ENCODE assay signal across 27 cellular contexts in genomic region chr19:7632340-7633203, GRCh38. TPM values are rescaled to one million over a fixed set of nuclear protein-coding genes. Genes with fewer than 3 reads are reported as not detected.
DNase-seq lines count a peak whose midpoint lies in the region; ATAC-seq and TF ChIP-seq lines count a peak whose summit lies in the region.
"Had no signal": no experiment of that assay in that cellular context is flagged by ENCODE, and none has a peak within 500 bp of the region (broad histone marks: within the 10 kb centered on the region; RNA-seq: fewer than 3 reads in every experiment).

No MANE protein-coding gene starts in this region.

- H3K4me1 Mint-ChIP-seq in activated T-cell treated with anti-CD3 and anti-CD28 coated beads, Interleukin-2, amount 50 U/mL, for 72 hours (ENCODE audit: low read depth): peaks cover 50% of the 10 kb centered on the region
- H3K4me1 Mint-ChIP-seq in chondrocyte (ENCODE audit: low read depth): peaks cover 34% of the 10 kb centered on the region

- no peak overlapping the region for H3K4me3 Mint-ChIP-seq in activated T-cell treated with anti-CD3 and anti-CD28 coated beads, Interleukin-2, amount 50 U/mL, for 72 hours
- H3K4me3 Mint-ChIP-seq in chondrocyte (ENCODE audit: unreplicated experiment): no peak overlapping the region

- H2BK5ac ChIP-seq in trophoblast cell (ENCODE audit: low read depth, low read length, poor library complexity): no peak overlapping the region

- H3K79me1 ChIP-seq in trophoblast cell (ENCODE audit: low read length): peaks cover 8% of the 10 kb centered on the region

- no peak overlapping the region for H3K4me3 ChIP-seq in PC-9
- peak overlapping the region; percentile 30 for H3K4me3 ChIP-seq in trophoblast cell (ENCODE audit: low read depth, low read length)
- H3K4me3 ChIP-seq: A549; BLaER1 treated with 17β-estradiol and CSF1 and Interleukin-3, amounts not matched to agents 10 nM and 100 nM; MG63 had no signal

- BruUV-seq in PC-9 (replicated peaks; lab: Mats Ljungman, UMichigan): TSS peak; percentile 0

- no peak for DNase-seq in activated T-cell treated with anti-CD3 and anti-CD28 coated beads, Interleukin-2, amount 50 U/mL, for 72 hours
- DNase-seq in activated T-cell treated with anti-CD3 and anti-CD28 coated beads for 4 hours (no peak), PC-9 (no peak), chondrocyte (ENCODE audit: low spot score) (peak; percentile 93), trophoblast cell (no peak), RKO (ENCODE audit: low spot score) (no peak)
- DNase-seq: AML-193; CD4-positive, alpha-beta memory T cell; COR-L47; DMS53; HCEC 1CT; KG1; MG63; NCI-H2029 treated with DMSO at 0.1 percent for 48 hours; NCI-H446 treated with DMSO at 0.1 percent for 48 hours; NCI-H526; NK-92 treated with Interleukin-12 subunit alpha and Interleukin-12 subunit beta, amount 100 ng/mL, for 24 hours; SHP77 treated with DMSO at 0.1 percent for 48 hours had no signal

- 0 out of 2 replicates have a peak, but pooled peaks cover 3% of the 10 kb centered on the region for H4K20me1 ChIP-seq in PC-9 (ENCODE audit: insufficient read depth)

- H3K9me3 ChIP-seq in PC-9 (ENCODE audit: insufficient read depth, low read depth) (no peaks in the 10 kb centered on the region), trophoblast cell (ENCODE audit: insufficient read depth, low read depth, low read length) (peaks cover 7% of the 10 kb centered on the region)
- H3K9me3 ChIP-seq: A549; BLaER1 treated with 17β-estradiol and CSF1 and Interleukin-3, amounts not matched to agents 10 nM and 100 nM; MG63 had no signal

- H3K4me1 ChIP-seq in PC-9 (replicated peaks; ENCODE audit: insufficient read depth) (peaks cover 21% of the 10 kb centered on the region), trophoblast cell (ENCODE audit: control insufficient read depth in 1 of 2, insufficient read depth in 2 of 2, low read length in 2 of 2) (peaks cover 14 to 20% of the 10 kb centered on the region in 2 experiments)

- H3K36me3 ChIP-seq in PC-9 (ENCODE audit: low read depth) (no peaks in the 10 kb centered on the region), trophoblast cell (ENCODE audit: control insufficient read depth in 1 of 2, insufficient read depth in 2 of 2, low read length in 2 of 2) (peaks cover 10 to 17% of the 10 kb centered on the region in 2 experiments)

- intact Hi-C loops in PC-9 (cut with micrococcal nuclease; ENCODE audit: unreplicated experiment): no loop called here

- peak overlapping the region; percentile 48 for H3K27ac Mint-ChIP-seq in activated T-cell treated with anti-CD3 and anti-CD28 coated beads, Interleukin-2, amount 50 U/mL, for 72 hours
- no peak overlapping the region for H3K27ac Mint-ChIP-seq in chondrocyte (ENCODE audit: unreplicated experiment)

- no peaks in the 10 kb centered on the region for H3K27me3 Mint-ChIP-seq in activated T-cell treated with anti-CD3 and anti-CD28 coated beads, Interleukin-2, amount 50 U/mL, for 72 hours (ENCODE audit: low read depth)
- H3K27me3 Mint-ChIP-seq in chondrocyte (ENCODE audit: low read depth): peaks cover 21% of the 10 kb centered on the region
- H3K27me3 Mint-ChIP-seq: CD4-positive, alpha-beta memory T cell had no signal

- peaks cover 4 to 6% of the 10 kb centered on the region in 2 donors for H3K36me3 Mint-ChIP-seq in activated T-cell treated with anti-CD3 and anti-CD28 coated beads, Interleukin-2, amount 50 U/mL, for 72 hours (ENCODE audit: insufficient read depth in 2 of 2)
- peaks cover 3% of the 10 kb centered on the region for H3K36me3 Mint-ChIP-seq in chondrocyte (ENCODE audit: low read depth)

- ATAC-seq in activated T-cell treated with anti-CD3 and anti-CD28 coated beads, Interleukin-2, amount 50 U/mL, for 72 hours (replicated peaks in 1 of 2): no peak
- ATAC-seq in HG03442 (IDR thresholded peaks at IDR 0.05; ENCODE audit: unreplicated experiment): no peak
- ATAC-seq in GM18868 (IDR thresholded peaks at IDR 0.05; ENCODE audit: unreplicated experiment): no peak
- ATAC-seq: A549 had no signal

- POLR2A ChIA-PET in PC-9 (lab: Charles Lee; ENCODE audit: unreplicated experiment): interaction anchor here (0.6 kb wide), 1 partner anchor 172 kb away, joined by 5 read pairs; no protein-coding TSS in a partner anchor

- H3K9ac ChIP-seq in trophoblast cell (ENCODE audit: low read length): no peak overlapping the region

- H3K4me2 ChIP-seq in PC-9 (no peak overlapping the region), trophoblast cell (ENCODE audit: low read length) (no peak overlapping the region)
- H3K4me2 ChIP-seq: A549 had no signal

- no peak overlapping the region for H3K14ac ChIP-seq in trophoblast cell (ENCODE audit: low read length)

- no peak overlapping the region for H4K91ac ChIP-seq in trophoblast cell (ENCODE audit: low read depth, low read length)

- H2BK12ac ChIP-seq in trophoblast cell (ENCODE audit: low read length): no peak overlapping the region

- CTCF ChIA-PET in PC-9 (lab: Charles Lee): no interaction called here

- no peak overlapping the region for H3K4ac ChIP-seq in trophoblast cell (ENCODE audit: low read depth, low read length)

- TF ChIP-seq CTCF in PC-9 (conservative IDR thresholded peaks at IDR 0.05) (no peak), chondrocyte (IDR thresholded peaks at IDR 0.05) (no peak)

- no peak overlapping the region for H2BK120ac ChIP-seq in trophoblast cell (ENCODE audit: insufficient read depth, low read length, poor library complexity)

- no peak overlapping the region for H2AK5ac ChIP-seq in trophoblast cell (ENCODE audit: low read length)

- H3K18ac ChIP-seq in trophoblast cell (ENCODE audit: low read length): no peak overlapping the region

- H3K9me3 Mint-ChIP-seq in activated T-cell treated with anti-CD3 and anti-CD28 coated beads, Interleukin-2, amount 50 U/mL, for 72 hours: no peaks in the 10 kb centered on the region
- H3K9me3 Mint-ChIP-seq in chondrocyte (ENCODE audit: low read depth): no peaks in the 10 kb centered on the region

- no peak overlapping the region for H4K12ac ChIP-seq in trophoblast cell (ENCODE audit: low read depth, low read length)

- no peaks in the 10 kb centered on the region for H3K9me2 ChIP-seq in PC-9 (ENCODE audit: insufficient read depth)

- H3K27ac ChIP-seq in PC-9 (no peak overlapping the region), trophoblast cell (ENCODE audit: low read depth, low read length) (no peak overlapping the region)
- H3K27ac ChIP-seq: A549; BLaER1 treated with 17β-estradiol and CSF1 and Interleukin-3, amounts not matched to agents 10 nM and 100 nM; HL-60 had no signal

- H2AFZ ChIP-seq in PC-9 (no peak overlapping the region), trophoblast cell (ENCODE audit: insufficient read depth, low read length, poor library complexity) (no peak overlapping the region)

- H3K79me2 ChIP-seq in PC-9 (ENCODE audit: low read depth): peaks cover 48% of the 10 kb centered on the region
- peaks cover 27% of the 10 kb centered on the region for H3K79me2 ChIP-seq in trophoblast cell (ENCODE audit: control insufficient read depth, insufficient read depth, low read length, poor library complexity)

- H3K23ac ChIP-seq in trophoblast cell (ENCODE audit: low read length): no peak overlapping the region

- no peak overlapping the region for H4K8ac ChIP-seq in trophoblast cell (ENCODE audit: low read depth, low read length)

- no CpG with 5 or more reads among the region's 40 CpGs for WGBS in trophoblast cell (ENCODE audit: extremely low coverage, insufficient coverage, insufficient read length)

- peaks cover 12% of the 10 kb centered on the region; the same call in 1 of the 2 replicates for H3F3A ChIP-seq in PC-9 (ENCODE audit: insufficient read depth, low read depth)

- no peaks in the 10 kb centered on the region for H3K27me3 ChIP-seq in PC-9 (ENCODE audit: insufficient read depth, low read depth)
- H3K27me3 ChIP-seq in trophoblast cell (ENCODE audit: insufficient read depth, low read length): no peaks in the 10 kb centered on the region
- H3K27me3 ChIP-seq: BLaER1 treated with 17β-estradiol and CSF1 and Interleukin-3, amounts not matched to agents 10 nM and 100 nM had no signal

RNA-seq across cellular contexts. Expression of gene PCP2, which starts 0.9 kb away (rescaled TPM):
- 1 to 10 TPM; 1.9 to 2.2 TPM for total RNA-seq in activated T-cell treated with anti-CD3 and anti-CD28 coated beads, Interleukin-2, amount 50 U/mL, for 72 hours
- 0.92 and 1.0 TPM in 2 replicates for total RNA-seq in PC-9 (2021)
- total RNA-seq in chondrocyte: not detected in 3 replicates
- 0.35 and 0.36 TPM in 2 replicates for polyA plus RNA-seq in trophoblast cell (2013)
- total RNA-seq: Daoy, G401, H1, HT-29 had no signal
- polyA plus RNA-seq: H1 had no signal

RNA-seq across cellular contexts. Expression of gene PET100, which starts 3.0 kb away (rescaled TPM):
- total RNA-seq in activated T-cell treated with anti-CD3 and anti-CD28 coated beads, Interleukin-2, amount 50 U/mL, for 72 hours: 10 to 100 TPM; 65.5 to 74.0 TPM
- total RNA-seq in PC-9 (2021) (149 and 222 TPM in 2 replicates), chondrocyte (78.8 to 113 TPM (median 80.7 TPM) in 3 replicates)
- polyA plus RNA-seq in trophoblast cell (2013): 433 and 469 TPM in 2 replicates

RNA-seq across cellular contexts. Expression of gene XAB2, which starts 3.2 kb away (rescaled TPM):
- total RNA-seq in activated T-cell treated with anti-CD3 and anti-CD28 coated beads, Interleukin-2, amount 50 U/mL, for 72 hours: 10 to 100 TPM; 53.3 to 59.3 TPM
- total RNA-seq in PC-9 (2021): 44.9 and 51.3 TPM in 2 replicates
- total RNA-seq in chondrocyte: 26.7 to 29.8 TPM (median 27.4 TPM) in 3 replicates
- 27.0 and 27.2 TPM in 2 replicates for polyA plus RNA-seq in trophoblast cell (2013)

RNA-seq across cellular contexts. Expression of gene STXBP2, which starts 4.3 kb away (rescaled TPM):
- total RNA-seq in activated T-cell treated with anti-CD3 and anti-CD28 coated beads, Interleukin-2, amount 50 U/mL, for 72 hours: 100 to 1,000 TPM; 132 TPM
- 148 and 201 TPM in 2 replicates for total RNA-seq in PC-9 (2021)
- total RNA-seq in chondrocyte: 2.7 to 10.2 TPM (median 8.1 TPM) in 3 replicates
- polyA plus RNA-seq in trophoblast cell (2013): 49.4 and 49.6 TPM in 2 replicates

RNA-seq across cellular contexts. Expression of gene RETN, which starts 36.3 kb away (rescaled TPM):
- total RNA-seq in activated T-cell treated with anti-CD3 and anti-CD28 coated beads, Interleukin-2, amount 50 U/mL, for 72 hours: not detected
- total RNA-seq in PC-9 (2021): not detected in 2 replicates
- total RNA-seq in chondrocyte: not detected in 3 replicates
- polyA plus RNA-seq in trophoblast cell (2013): not detected in 2 replicates
- total RNA-seq: CD4-positive, alpha-beta memory T cell; Daoy; G401; H1; HT-29 had no signal
- polyA plus RNA-seq: A549, H1 had no signal
